Comparison of ENCODE assay signal across 19 cellular contexts in the genomic region with DNA sequence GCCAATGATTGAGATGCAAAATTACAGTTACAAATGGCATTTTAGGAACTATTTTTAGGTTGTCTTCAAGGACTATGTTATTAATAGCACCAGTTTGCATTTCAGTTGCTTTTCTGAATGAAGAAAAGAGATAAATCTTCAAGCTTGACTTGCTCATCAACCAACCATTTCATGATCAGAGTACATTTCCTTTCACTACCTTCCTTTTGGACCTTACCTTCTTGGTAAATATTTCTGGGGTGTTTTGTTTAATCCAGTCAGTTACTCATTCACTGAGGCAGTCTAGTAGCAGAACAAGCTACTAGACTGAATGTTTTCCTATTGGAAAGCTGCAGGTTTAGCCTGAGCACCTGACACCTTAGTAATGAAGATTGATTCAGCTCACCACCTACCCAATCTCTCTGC. TPM values are rescaled to one million over a fixed set of nuclear protein-coding genes. Genes with fewer than 3 reads are reported as not detected.
DNase-seq lines count a peak whose midpoint lies in the region; ATAC-seq, FAIRE-seq and TF ChIP-seq lines count a peak whose summit lies in the region.
"Had no signal": no experiment of that assay in that cellular context is flagged by ENCODE, and none has a peak within 500 bp of the region (broad histone marks: within the 10 kb centered on the region; RNA-seq: fewer than 3 reads in every experiment).

No MANE protein-coding gene starts in this region.

- no peak for TF ChIP-seq POLR2A in HepG2 (IDR thresholded peaks at IDR 0.05; ENCODE audit: insufficient read depth in 1 of 2, low read depth in 2 of 2, low read length in 2 of 2)

- DNase-seq in HepG2 (ENCODE audit: low spot score) (no peak), NCI-H2196 (lab: John Stamatoyannopoulos, UW; ENCODE audit: unreplicated experiment) (no peak)
- no peak for DNase-seq in CD4-positive, alpha-beta T cell
- DNase-seq in activated naive CD8-positive, alpha-beta T cell treated with anti-CD3 and anti-CD28 coated beads, Interleukin-2, amount 50 U/mL, for 24 hours, result no peak
- DNase-seq: activated CD8-positive, alpha-beta T cell treated with anti-CD3 and anti-CD28 coated beads for 36 hours; aorta; colonic mucosa; DMS79; H9; KG1; NCI-H1417; NCI-H446 treated with DMSO at 0.1 percent for 48 hours; PC-3; posterior cingulate gyrus had no signal

- ATAC-seq in GM18861 (IDR thresholded peaks at IDR 0.05; ENCODE audit: unreplicated experiment), result peak; percentile 70
- peak; percentile 56 for ATAC-seq in GM21825 (IDR thresholded peaks at IDR 0.05; ENCODE audit: unreplicated experiment)
- peak; percentile 52 for ATAC-seq in HG03571 (IDR thresholded peaks at IDR 0.05; ENCODE audit: unreplicated experiment)
- ATAC-seq in HepG2, result peak; percentile 84
- no peak for ATAC-seq in CD4-positive, alpha-beta T cell (ENCODE audit: poor library complexity)
- ATAC-seq in activated naive CD8-positive, alpha-beta T cell treated with anti-CD3 and anti-CD28 coated beads, Interleukin-2, amount 50 U/mL, for 24 hours, result no peak
- no peak for ATAC-seq in HG02840 (IDR thresholded peaks at IDR 0.05; ENCODE audit: low FRiP score, unreplicated experiment)
- ATAC-seq: PC-3, SK-N-SH treated with all-trans-retinoic acid at 6 μM for 48 hours had no signal

- no peaks in the 10 kb centered on the region; a peak in 2 of 5 replicates for H3K36me3 ChIP-seq in HepG2 (replicated peaks in 1 of 2; ENCODE audit: control insufficient read depth in 1 of 2, insufficient read depth in 2 of 2, low read length in 2 of 2)
- H3K36me3 ChIP-seq: colonic mucosa had no signal

- no peak overlapping the region for H2AFZ ChIP-seq in HepG2 (ENCODE audit: low read length)

- H3K9me3 ChIP-seq in HepG2 (ENCODE audit: low read length), result no peaks in the 10 kb centered on the region
- H3K9me3 ChIP-seq in CD4-positive, alpha-beta T cell (ENCODE audit: control insufficient read depth, low read length), result no peaks in the 10 kb centered on the region
- H3K9me3 ChIP-seq: colonic mucosa had no signal

- H3K4me1 ChIP-seq in HepG2 (ENCODE audit: insufficient read depth, low read length), result peaks cover 81% of the 10 kb centered on the region

- H4K20me1 ChIP-seq in HepG2 (ENCODE audit: insufficient read depth, low read length), result no peaks in the 10 kb centered on the region

- TF ChIP-seq EP300 in HepG2 (IDR thresholded peaks at IDR 0.05; ENCODE audit: low read depth in 2 of 2, low read length in 2 of 2), result no peak
- TF ChIP-seq EP300 in HepG2 (CRISPR knock-in tag; IDR thresholded peaks at IDR 0.05; ENCODE audit: borderline replicate concordance), result no peak

- in situ Hi-C loops in HepG2 (cut with HindIII; ENCODE audit: extremely low pct_ligation_motif_present, low pct_unique_long_range_greater_than_20kb), result loop anchor here (25.0 kb wide), 1 partner anchor 722 kb away; a partner anchor contains a TSS

- CTCF ChIA-PET in HepG2 (lab: Yijun Ruan, JAX; ENCODE audit: low intra/inter-chr PET ratio, low total read pairs), result no interaction called here
- CTCF ChIA-PET in CD4-positive, alpha-beta T cell (lab: Charles Lee), result no interaction called here

- intact Hi-C loops in HepG2 (cut with micrococcal nuclease; ENCODE audit: unreplicated experiment), result no loop called here
- intact Hi-C loops in CD4-positive, alpha-beta T cell (cut with DNase I, micrococcal nuclease), result loop anchor here in 1 of 2 experiments (10.0 kb wide), 1 partner anchor 65 kb away; no protein-coding TSS in a partner anchor

- FAIRE-seq in HepG2 (lab: Jason Lieb, UNC), result no peak

- H3K4me3 Mint-ChIP-seq in CD4-positive, alpha-beta T cell, result no peak overlapping the region
- H3K4me3 Mint-ChIP-seq in activated naive CD8-positive, alpha-beta T cell treated with anti-CD3 and anti-CD28 coated beads, Interleukin-2, amount 50 U/mL, for 24 hours, result no peak overlapping the region
- H3K4me3 Mint-ChIP-seq: activated CD8-positive, alpha-beta T cell treated with anti-CD3 and anti-CD28 coated beads for 36 hours; H9 had no signal

- peak overlapping the region; percentile 29; the same call in 1 of the 2 replicates for H3K4me2 ChIP-seq in HepG2 (ENCODE audit: low read depth, low read length)

- POLR2A ChIA-PET in HepG2 (lab: Yijun Ruan, JAX), result no interaction called here
- POLR2A ChIA-PET in CD4-positive, alpha-beta T cell (lab: Charles Lee), result no interaction called here

- TF ChIP-seq RAD21 in HepG2 (CRISPR knock-in tag; IDR thresholded peaks at IDR 0.05), result no peak

- H3K27ac Mint-ChIP-seq in CD4-positive, alpha-beta T cell, result no peak overlapping the region
- no peak overlapping the region for H3K27ac Mint-ChIP-seq in activated naive CD8-positive, alpha-beta T cell treated with anti-CD3 and anti-CD28 coated beads, Interleukin-2, amount 50 U/mL, for 24 hours
- H3K27ac Mint-ChIP-seq: activated CD8-positive, alpha-beta T cell treated with anti-CD3 and anti-CD28 coated beads for 36 hours; H9 had no signal

- peaks cover 2% of the 10 kb centered on the region for H3K79me2 ChIP-seq in HepG2 (ENCODE audit: insufficient read depth, low read length)

- H3K4me1 Mint-ChIP-seq in CD4-positive, alpha-beta T cell (ENCODE audit: low read depth), result no peaks in the 10 kb centered on the region
- peaks cover 6% of the 10 kb centered on the region for H3K4me1 Mint-ChIP-seq in activated naive CD8-positive, alpha-beta T cell treated with anti-CD3 and anti-CD28 coated beads, Interleukin-2, amount 50 U/mL, for 24 hours

- H3K27ac ChIP-seq in HepG2 (ENCODE audit: extremely low read length, insufficient read depth, low read length), result peak overlapping the region; percentile 37
- H3K27ac ChIP-seq in CD4-positive, alpha-beta T cell (ENCODE audit: low read depth, low read length), result no peak overlapping the region
- H3K27ac ChIP-seq: colonic mucosa had no signal

- H3K4me3 ChIP-seq in HepG2 (replicated peaks in 1 of 3; ENCODE audit: insufficient read depth in 1 of 3, low read depth in 2 of 3, low read length in 3 of 3), result no peak overlapping the region
- H3K4me3 ChIP-seq: colonic mucosa had no signal

- H3K9ac ChIP-seq in HepG2 (ENCODE audit: insufficient read depth, low read depth, low read length), result no peak overlapping the region

- H3K9me3 Mint-ChIP-seq in CD4-positive, alpha-beta T cell, result no peaks in the 10 kb centered on the region
- H3K9me3 Mint-ChIP-seq in activated naive CD8-positive, alpha-beta T cell treated with anti-CD3 and anti-CD28 coated beads, Interleukin-2, amount 50 U/mL, for 24 hours, result no peaks in the 10 kb centered on the region
- H3K9me3 Mint-ChIP-seq: activated CD8-positive, alpha-beta T cell treated with anti-CD3 and anti-CD28 coated beads for 36 hours; H9 had no signal

- no peak for TF ChIP-seq CTCF in HepG2 (CRISPR knock-in tag; IDR thresholded peaks at IDR 0.05)
- TF ChIP-seq CTCF in CD4-positive, alpha-beta T cell (IDR thresholded peaks at IDR 0.05), result no peak

- H3K27me3 Mint-ChIP-seq in CD4-positive, alpha-beta T cell, result peaks cover 7% of the 10 kb centered on the region
- H3K27me3 Mint-ChIP-seq in activated naive CD8-positive, alpha-beta T cell treated with anti-CD3 and anti-CD28 coated beads, Interleukin-2, amount 50 U/mL, for 24 hours, result peaks cover 1% of the 10 kb centered on the region
- H3K27me3 Mint-ChIP-seq: activated CD8-positive, alpha-beta T cell treated with anti-CD3 and anti-CD28 coated beads for 36 hours had no signal

- BruUV-seq in HepG2 (replicated peaks; lab: Mats Ljungman, UMichigan), result no TSS peak

- no peaks in the 10 kb centered on the region for H3K36me3 Mint-ChIP-seq in CD4-positive, alpha-beta T cell (ENCODE audit: low read depth)
- peaks cover 4% of the 10 kb centered on the region for H3K36me3 Mint-ChIP-seq in activated naive CD8-positive, alpha-beta T cell treated with anti-CD3 and anti-CD28 coated beads, Interleukin-2, amount 50 U/mL, for 24 hours (ENCODE audit: low read depth)

- no peaks in the 10 kb centered on the region for H3K27me3 ChIP-seq in HepG2 (ENCODE audit: control insufficient read depth in 1 of 2, insufficient read depth in 2 of 2, low read length in 2 of 2)
- H3K27me3 ChIP-seq in CD4-positive, alpha-beta T cell (ENCODE audit: control insufficient read depth, insufficient read depth, low read length), result no peaks in the 10 kb centered on the region
- H3K27me3 ChIP-seq: colonic mucosa had no signal

TF ChIP-seq in HepG2, 621 proteins besides CTCF, POLR2A, EP300 and RAD21 (continues in another document):
- peak; percentile 75 for TF ChIP-seq MIXL1 (CRISPR knock-in tag; IDR thresholded peaks at IDR 0.05)

RNA-seq across cellular contexts. Expression of a gene that starts 8.2 kb away (rescaled TPM):
- 12.3 and 23.4 TPM in 2 replicates for total RNA-seq in HepG2 (2016; rRNA removed; fragmentation: Illumina TruSeq; extraction: Trizol)
- 3.2 TPM in 2 replicates for total RNA-seq in HepG2 (2016; cell fraction: cytosol; rRNA removed; fragmentation: Illumina TruSeq; extraction: Trizol; ENCODE audit: low read depth)
- total RNA-seq in HepG2 (2016; cell fraction: insoluble cytoplasmic fraction; rRNA removed; fragmentation: Illumina TruSeq; extraction: Trizol), result 12.5 and 24.4 TPM in 2 replicates
- 5.0 and 6.4 TPM in 2 replicates for total RNA-seq in HepG2 (2016; cell fraction: membrane; rRNA removed; fragmentation: Illumina TruSeq; extraction: Trizol)
- 19.3 and 23.5 TPM in 2 replicates for total RNA-seq in HepG2 (2016; cell fraction: nucleus; rRNA removed; fragmentation: Illumina TruSeq; extraction: Trizol)
- 14.6 and 16.0 TPM in 2 replicates for polyA plus RNA-seq in HepG2 (2011; rRNA removed)
- polyA plus RNA-seq in HepG2 (2011; cell fraction: cytosol; rRNA removed), result 10.0 and 13.4 TPM in 2 replicates
- 7.6 and 8.6 TPM in 2 replicates for polyA plus RNA-seq in HepG2 (2011; cell fraction: nucleus; rRNA removed)
- polyA plus RNA-seq in HepG2 (2012), result 25.5 and 34.1 TPM in 2 replicates
- 2.2 and 2.8 TPM in 2 replicates for polyA plus RNA-seq in HepG2 (2016; cell fraction: cytosol; fragmentation: Illumina TruSeq; extraction: Trizol; ENCODE audit: low read depth)
- polyA plus RNA-seq in HepG2 (2016; cell fraction: insoluble cytoplasmic fraction; fragmentation: Illumina TruSeq; extraction: Trizol; ENCODE audit: low read depth), result 10.7 and 11.3 TPM in 2 replicates
- 3.3 and 3.4 TPM in 2 replicates for polyA plus RNA-seq in HepG2 (2016; cell fraction: membrane; fragmentation: Illumina TruSeq; extraction: Trizol; ENCODE audit: low read depth)
- 24.6 and 25.7 TPM in 2 replicates for polyA plus RNA-seq in HepG2 (2016; cell fraction: nucleus; fragmentation: Illumina TruSeq; extraction: Trizol; ENCODE audit: insufficient read depth, low read depth)
- 33.1 and 391 TPM in 2 replicates for polyA minus RNA-seq in HepG2 (2011; rRNA and poly(A)+ RNA removed; ENCODE audit: low replicate concordance)
- polyA minus RNA-seq in HepG2 (2011; cell fraction: cytosol; rRNA and poly(A)+ RNA removed), result 18.9 and 21.0 TPM in 2 replicates
- polyA minus RNA-seq in HepG2 (2011; cell fraction: nucleus; rRNA and poly(A)+ RNA removed), result 14.8 and 15.7 TPM in 2 replicates
- total RNA-seq in CD4-positive, alpha-beta T cell, result under 1 TPM; 0.22 to 0.31 TPM

Comparison
In these comparisons a context has a peak if more than half of its experiments do, and no peak if none do; other contexts are left out.
1. ATAC-seq: peak in GM18861 (single experiment), GM21825 (single experiment), HG03571 (single experiment) and HepG2 (single experiment); none in CD4-positive, alpha-beta T cell (single experiment), activated naive CD8-positive, alpha-beta T cell treated with anti-CD3 and anti-CD28 coated beads, Interleukin-2, amount 50 U/mL, for 24 hours (single experiment) and HG02840 (single experiment).